ENCODE assay signal across 11 cellular contexts in genomic region chr1:119338757-119339156, GRCh38. TPM values are rescaled to one million over a fixed set of nuclear protein-coding genes. Genes with fewer than 3 reads are reported as not detected.
"Had no signal": no experiment of that assay in that cellular context is flagged by ENCODE, and none has a peak within 500 bp of the region (broad histone marks: within the 10 kb centered on the region; RNA-seq: fewer than 3 reads in every experiment).

No MANE protein-coding gene starts in this region.

- H3K4me3 ChIP-seq: GM23248, HAP-1, K562 had no signal

- DNase-seq: GM23248, H7, HFFc6, IMR-90, KG1 had no signal

- ATAC-seq: HCT116, K562 had no signal

- H3K9ac ChIP-seq: GM23248 had no signal

- H3K36me3 ChIP-seq: HAP-1 had no signal

- H3K9me3 ChIP-seq: HAP-1 had no signal

- FAIRE-seq: HTR-8/SVneo had no signal

- H2AFZ ChIP-seq: GM23248 had no signal

- H3K27ac ChIP-seq: GM23248 had no signal

RNA-seq across cellular contexts. Expression of gene HAO2, which starts 29.8 kb away (rescaled TPM):
- total RNA-seq: GM23248, H4, HFFc6, HT-29, IMR-90, K562 had no signal
- polyA plus RNA-seq: GM23248, IMR-90, K562 had no signal
